In the genomic region with DNA sequence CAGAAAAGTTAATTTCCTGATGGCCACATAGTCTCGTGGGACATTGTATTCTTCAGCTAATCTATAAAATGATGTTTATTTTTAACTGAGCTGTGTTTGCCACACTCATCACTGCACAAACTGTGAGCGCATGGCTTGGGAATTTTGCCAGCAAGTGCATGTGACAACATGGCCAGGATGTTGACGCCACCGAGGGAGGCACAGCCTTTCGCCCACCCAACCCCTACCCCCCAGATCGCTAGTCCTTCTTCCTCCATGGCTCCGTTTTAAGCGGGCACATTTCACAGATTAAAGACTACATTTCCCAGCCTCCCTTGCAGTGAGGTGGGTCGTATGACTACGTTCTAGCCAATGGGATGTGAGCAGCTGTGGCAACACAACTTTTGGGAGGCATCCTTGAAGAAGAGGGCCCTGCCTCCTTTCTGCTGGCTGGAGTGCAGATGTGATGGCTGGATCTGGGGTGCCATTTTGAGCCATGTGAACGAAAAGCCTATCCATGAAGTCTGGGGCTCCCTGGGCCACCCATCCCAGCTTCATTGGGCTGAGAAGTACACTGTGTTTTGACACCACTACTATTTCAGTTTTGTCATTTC, we compare ENCODE assay signal across 1 cellular context.
TF ChIP-seq lines count a peak whose summit lies in the region.

No MANE protein-coding gene starts in this region.

TF ChIP-seq in IMR-90, 13 proteins besides CTCF, POLR2A, EP300 and RAD21:
- no peak for TF ChIP-seq CHD1 (IDR thresholded peaks at IDR 0.05; ENCODE audit: low read depth, low read length)
- TF ChIP-seq, protein P1, sequence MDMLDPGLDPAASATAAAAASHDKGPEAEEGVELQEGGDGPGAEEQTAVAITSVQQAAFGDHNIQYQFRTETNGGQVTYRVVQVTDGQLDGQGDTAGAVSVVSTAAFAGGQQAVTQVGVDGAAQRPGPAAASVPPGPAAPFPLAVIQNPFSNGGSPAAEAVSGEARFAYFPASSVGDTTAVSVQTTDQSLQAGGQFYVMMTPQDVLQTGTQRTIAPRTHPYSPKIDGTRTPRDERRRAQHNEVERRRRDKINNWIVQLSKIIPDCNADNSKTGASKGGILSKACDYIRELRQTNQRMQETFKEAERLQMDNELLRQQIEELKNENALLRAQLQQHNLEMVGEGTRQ (IDR thresholded peaks at IDR 0.05; ENCODE audit: low read depth, low read length) = peak; percentile 67; the same call in 1 of the 2 replicates
- no peak for TF ChIP-seq RCOR1 (IDR thresholded peaks at IDR 0.05; ENCODE audit: insufficient replicate concordance, low read length)
- no peak for TF ChIP-seq SMC3 (IDR thresholded peaks at IDR 0.05; ENCODE audit: low read depth, low read length)
- TF ChIP-seq FOS (IDR thresholded peaks at IDR 0.05; ENCODE audit: low read depth, low read length) = no peak
- TF ChIP-seq CEBPB (IDR thresholded peaks at IDR 0.05; ENCODE audit: low read depth, low read length) = no peak
- TF ChIP-seq MAZ (IDR thresholded peaks at IDR 0.05; ENCODE audit: borderline replicate concordance, low read depth, low read length) = no peak
- TF ChIP-seq MXI1 (IDR thresholded peaks at IDR 0.05; ENCODE audit: borderline replicate concordance, low read depth, low read length) = no peak
- no peak for TF ChIP-seq MAFK (IDR thresholded peaks at IDR 0.05; ENCODE audit: low read depth, low read length)
